ENCODE assay signal across 29 cellular contexts in genomic region chr7:158450476-158451124, GRCh38.
DNase-seq lines count a peak whose midpoint lies in the region; ATAC-seq lines count a peak whose summit lies in the region.
"Had no signal": no experiment of that assay in that cellular context is flagged by ENCODE, and none has a peak within 500 bp of the region (broad histone marks: within the 10 kb centered on the region; RNA-seq: fewer than 3 reads in every experiment).

No MANE protein-coding gene starts in this region.

- no peak overlapping the region for H3K27ac Mint-ChIP-seq in activated CD8-positive, alpha-beta T cell treated with anti-CD3 and anti-CD28 coated beads, Interleukin-2, amount 10 ng/mL, durations not matched to agents 7 days and 5 days
- H3K27ac Mint-ChIP-seq in T-helper 2 cell treated with Interferon-gamma antibody and Interleukin-4, amounts not matched to agents 5 μg/mL and 100 μg/mL, for 36 hours, result no peak overlapping the region
- H3K27ac Mint-ChIP-seq: activated naive CD8-positive, alpha-beta T cell treated with anti-CD3 and anti-CD28 coated beads for 36 hours; activated T-cell treated with anti-CD3 and anti-CD28 coated beads, Interleukin-2, amount 50 U/mL, for 24 hours; memory B cell; nephron progenitor cell had no signal

- no peak overlapping the region for H3K4me3 Mint-ChIP-seq in activated CD8-positive, alpha-beta T cell treated with anti-CD3 and anti-CD28 coated beads, Interleukin-2, amount 10 ng/mL, durations not matched to agents 7 days and 5 days
- H3K4me3 Mint-ChIP-seq in T-helper 2 cell treated with Interferon-gamma antibody and Interleukin-4, amounts not matched to agents 5 μg/mL and 100 μg/mL, for 36 hours, result no peak overlapping the region
- H3K4me3 Mint-ChIP-seq: activated naive CD8-positive, alpha-beta T cell treated with anti-CD3 and anti-CD28 coated beads for 36 hours; activated T-cell treated with anti-CD3 and anti-CD28 coated beads, Interleukin-2, amount 50 U/mL, for 24 hours; memory B cell; nephron progenitor cell had no signal

- H3K36me3 Mint-ChIP-seq in activated CD8-positive, alpha-beta T cell treated with anti-CD3 and anti-CD28 coated beads, Interleukin-2, amount 10 ng/mL, durations not matched to agents 7 days and 5 days (ENCODE audit: low read depth), result no peaks in the 10 kb centered on the region
- H3K36me3 Mint-ChIP-seq in T-helper 2 cell treated with Interferon-gamma antibody and Interleukin-4, amounts not matched to agents 5 μg/mL and 100 μg/mL, for 36 hours (ENCODE audit: low read depth), result no peaks in the 10 kb centered on the region
- H3K36me3 Mint-ChIP-seq: activated naive CD8-positive, alpha-beta T cell treated with anti-CD3 and anti-CD28 coated beads for 36 hours; memory B cell had no signal

- DNase-seq in NCI-H2029 (lab: John Stamatoyannopoulos, UW) (peak; percentile 30), NCI-H2029 treated with DMSO at 0.1 percent for 48 hours (lab: John Stamatoyannopoulos, UW) (no peak), NCI-H1417 (lab: John Stamatoyannopoulos, UW) (peak in 2 of 3 experiments; percentile 70 to 85), RPMI8226 (peak; percentile 44), posterior vena cava (ENCODE audit: low spot score) (peak; percentile 56), LoVo (ENCODE audit: low spot score) (no peak)
- DNase-seq in activated CD8-positive, alpha-beta T cell treated with anti-CD3 and anti-CD28 coated beads, Interleukin-2, amount 10 ng/mL, durations not matched to agents 7 days and 5 days, result no peak
- DNase-seq in T-helper 2 cell treated with Interferon-gamma antibody and Interleukin-4, amounts not matched to agents 5 μg/mL and 100 μg/mL, for 36 hours (ENCODE audit: low spot score), result no peak
- DNase-seq: activated CD4-positive, alpha-beta T cell treated with anti-CD3 and anti-CD28 coated beads, Interleukin-2, amount 50 U/mL, for 1 hour; activated CD4-positive, CD25-positive, alpha-beta regulatory T cell; activated effector memory CD4-positive, alpha-beta T cell treated with anti-CD3 and anti-CD28 coated beads, Interleukin-2, amount 50 U/mL, for 16 hours; activated naive CD8-positive, alpha-beta T cell treated with anti-CD3 and anti-CD28 coated beads for 36 hours; activated T-cell treated with anti-CD3 and anti-CD28 coated beads, Interleukin-2, amount 50 U/mL, for 24 hours; anterior cingulate cortex; effector CD4-positive, alpha-beta T cell; hippocampal formation; IMR-90; MV-4-11; NCI-H2081 treated with DMSO at 0.1 percent for 48 hours; nephron progenitor cell; ovary; PC-9; SK-N-SH; small intestine; stimulated activated CD4-positive, alpha-beta T cell treated with anti-CD3 and anti-CD28 coated beads, Interleukin-1b, Interleukin-23, amount 100 ng/mL, for 48 hours; stimulated activated naive CD8-positive, alpha-beta T cell treated with anti-CD3 and anti-CD28 coated beads, Interleukin-15, Interleukin-2, amounts not matched to agents 100 U/mL and 50 U/mL, for 24 hours had no signal

- H3K27me3 Mint-ChIP-seq in activated CD8-positive, alpha-beta T cell treated with anti-CD3 and anti-CD28 coated beads, Interleukin-2, amount 10 ng/mL, durations not matched to agents 7 days and 5 days (ENCODE audit: low read depth), result no peaks in the 10 kb centered on the region
- H3K27me3 Mint-ChIP-seq in T-helper 2 cell treated with Interferon-gamma antibody and Interleukin-4, amounts not matched to agents 5 μg/mL and 100 μg/mL, for 36 hours (ENCODE audit: low read depth), result no peaks in the 10 kb centered on the region
- H3K27me3 Mint-ChIP-seq: activated naive CD8-positive, alpha-beta T cell treated with anti-CD3 and anti-CD28 coated beads for 36 hours; activated T-cell treated with anti-CD3 and anti-CD28 coated beads, Interleukin-2, amount 50 U/mL, for 24 hours had no signal

- no peaks in the 10 kb centered on the region for H3K9me3 Mint-ChIP-seq in activated CD8-positive, alpha-beta T cell treated with anti-CD3 and anti-CD28 coated beads, Interleukin-2, amount 10 ng/mL, durations not matched to agents 7 days and 5 days (ENCODE audit: insufficient read depth)
- H3K9me3 Mint-ChIP-seq in T-helper 2 cell treated with Interferon-gamma antibody and Interleukin-4, amounts not matched to agents 5 μg/mL and 100 μg/mL, for 36 hours, result peaks cover 9% of the 10 kb centered on the region
- H3K9me3 Mint-ChIP-seq: activated naive CD8-positive, alpha-beta T cell treated with anti-CD3 and anti-CD28 coated beads for 36 hours had no signal

- no peak for ATAC-seq in activated CD8-positive, alpha-beta T cell treated with anti-CD3 and anti-CD28 coated beads, Interleukin-2, amount 10 ng/mL, durations not matched to agents 7 days and 5 days
- ATAC-seq: left lobe of liver; Right ventricle myocardium inferior; stimulated activated naive CD8-positive, alpha-beta T cell treated with anti-CD3 and anti-CD28 coated beads, Interleukin-15, Interleukin-2, amounts not matched to agents 100 U/mL and 50 U/mL, for 24 hours had no signal

- CTCF ChIA-PET in activated CD8-positive, alpha-beta T cell treated with anti-CD3 and anti-CD28 coated beads, Interleukin-2, amount 10 ng/mL, durations not matched to agents 7 days and 5 days (lab: Charles Lee), result no interaction called here

- H3K4me1 Mint-ChIP-seq in activated CD8-positive, alpha-beta T cell treated with anti-CD3 and anti-CD28 coated beads, Interleukin-2, amount 10 ng/mL, durations not matched to agents 7 days and 5 days (ENCODE audit: low read depth), result no peaks in the 10 kb centered on the region
- H3K4me1 Mint-ChIP-seq in T-helper 2 cell treated with Interferon-gamma antibody and Interleukin-4, amounts not matched to agents 5 μg/mL and 100 μg/mL, for 36 hours (ENCODE audit: low read depth), result no peaks in the 10 kb centered on the region
- H3K4me1 Mint-ChIP-seq: activated naive CD8-positive, alpha-beta T cell treated with anti-CD3 and anti-CD28 coated beads for 36 hours; memory B cell; nephron progenitor cell had no signal

- POLR2A ChIA-PET in activated CD8-positive, alpha-beta T cell treated with anti-CD3 and anti-CD28 coated beads, Interleukin-2, amount 10 ng/mL, durations not matched to agents 7 days and 5 days (lab: Charles Lee), result no interaction called here

- intact Hi-C loops in posterior vena cava (cut with DNase I), result loop anchor here in 1 of 2 donors (5.0 kb wide), 1 partner anchor 1983 kb away; no protein-coding TSS in a partner anchor

Comparison
In these comparisons a context has a peak if more than half of its experiments do, and no peak if none do; other contexts are left out.
1. DNase-seq: peak in NCI-H2029 (single experiment), NCI-H1417 (2 of 3), RPMI8226 (single experiment) and posterior vena cava (single experiment); none in NCI-H2029 treated with DMSO at 0.1 percent for 48 hours (single experiment), LoVo (single experiment), activated CD8-positive, alpha-beta T cell treated with anti-CD3 and anti-CD28 coated beads, Interleukin-2, amount 10 ng/mL, durations not matched to agents 7 days and 5 days (single experiment) and T-helper 2 cell treated with Interferon-gamma antibody and Interleukin-4, amounts not matched to agents 5 μg/mL and 100 μg/mL, for 36 hours (single experiment).